ENCODE assay signal across 8 cellular contexts in genomic region chr9:37421914-37422288, GRCh38. TPM values are rescaled to one million over a fixed set of nuclear protein-coding genes. Genes with fewer than 3 reads are reported as not detected.
DNase-seq lines count a peak whose midpoint lies in the region; ATAC-seq lines count a peak whose summit lies in the region.

No MANE protein-coding gene starts in this region.

- peak overlapping the region; percentile 91 for H3K27ac Mint-ChIP-seq in T-helper 2 cell treated with Interferon-gamma antibody and Interleukin-4, amounts not matched to agents 5 μg/mL and 100 μg/mL, for 36 hours
- peak overlapping the region; percentile 98 for H3K27ac Mint-ChIP-seq in activated T-helper 17 cell treated with anti-CD3 and anti-CD28 coated beads, Interleukin-2, amount 50 U/mL, for 72 hours
- H3K27ac Mint-ChIP-seq in stimulated activated effector memory CD8-positive, alpha-beta T cell treated with anti-CD3 and anti-CD28 coated beads, Interleukin-12 subunit alpha, Interleukin-12 subunit beta, amount 100 ng/mL, for 72 hours, result peak overlapping the region; percentile 99

- H3K4me1 Mint-ChIP-seq in T-helper 2 cell treated with Interferon-gamma antibody and Interleukin-4, amounts not matched to agents 5 μg/mL and 100 μg/mL, for 36 hours (ENCODE audit: low read depth), result peaks cover 16% of the 10 kb centered on the region
- H3K4me1 Mint-ChIP-seq in activated T-helper 17 cell treated with anti-CD3 and anti-CD28 coated beads, Interleukin-2, amount 50 U/mL, for 72 hours, result peaks cover 7% of the 10 kb centered on the region
- peaks cover 20% of the 10 kb centered on the region for H3K4me1 Mint-ChIP-seq in stimulated activated effector memory CD8-positive, alpha-beta T cell treated with anti-CD3 and anti-CD28 coated beads, Interleukin-12 subunit alpha, Interleukin-12 subunit beta, amount 100 ng/mL, for 72 hours

- H3K4me3 Mint-ChIP-seq in T-helper 2 cell treated with Interferon-gamma antibody and Interleukin-4, amounts not matched to agents 5 μg/mL and 100 μg/mL, for 36 hours, result peak overlapping the region; percentile 94
- H3K4me3 Mint-ChIP-seq in activated T-helper 17 cell treated with anti-CD3 and anti-CD28 coated beads, Interleukin-2, amount 50 U/mL, for 72 hours, result peak overlapping the region; percentile 96
- H3K4me3 Mint-ChIP-seq in stimulated activated effector memory CD8-positive, alpha-beta T cell treated with anti-CD3 and anti-CD28 coated beads, Interleukin-12 subunit alpha, Interleukin-12 subunit beta, amount 100 ng/mL, for 72 hours, result peak overlapping the region; percentile 95

- DNase-seq in T-helper 2 cell treated with Interferon-gamma antibody and Interleukin-4, amounts not matched to agents 5 μg/mL and 100 μg/mL, for 36 hours (ENCODE audit: low spot score), result no peak
- DNase-seq in T-helper 2 cell, result no peak
- no peak for DNase-seq in stimulated activated effector memory CD8-positive, alpha-beta T cell treated with anti-CD3 and anti-CD28 coated beads, Interleukin-12 subunit alpha, Interleukin-12 subunit beta, amount 100 ng/mL, for 72 hours (ENCODE audit: low spot score in 2 of 2)
- no peak for DNase-seq in islet precursor cell

- H3K27me3 Mint-ChIP-seq in T-helper 2 cell treated with Interferon-gamma antibody and Interleukin-4, amounts not matched to agents 5 μg/mL and 100 μg/mL, for 36 hours (ENCODE audit: low read depth), result no peaks in the 10 kb centered on the region
- H3K27me3 Mint-ChIP-seq in activated T-helper 17 cell treated with anti-CD3 and anti-CD28 coated beads, Interleukin-2, amount 50 U/mL, for 72 hours, result no peaks in the 10 kb centered on the region

- no peaks in the 10 kb centered on the region for H3K9me3 Mint-ChIP-seq in T-helper 2 cell treated with Interferon-gamma antibody and Interleukin-4, amounts not matched to agents 5 μg/mL and 100 μg/mL, for 36 hours
- H3K9me3 Mint-ChIP-seq in activated T-helper 17 cell treated with anti-CD3 and anti-CD28 coated beads, Interleukin-2, amount 50 U/mL, for 72 hours, result no peaks in the 10 kb centered on the region
- no peaks in the 10 kb centered on the region for H3K9me3 Mint-ChIP-seq in stimulated activated effector memory CD8-positive, alpha-beta T cell treated with anti-CD3 and anti-CD28 coated beads, Interleukin-12 subunit alpha, Interleukin-12 subunit beta, amount 100 ng/mL, for 72 hours

- peak overlapping the region; percentile 72 for H3K4me3 ChIP-seq in iPS-11a (ENCODE audit: low read depth, low read length)

- peaks cover 9% of the 10 kb centered on the region for H3K36me3 Mint-ChIP-seq in T-helper 2 cell treated with Interferon-gamma antibody and Interleukin-4, amounts not matched to agents 5 μg/mL and 100 μg/mL, for 36 hours (ENCODE audit: low read depth)
- H3K36me3 Mint-ChIP-seq in activated T-helper 17 cell treated with anti-CD3 and anti-CD28 coated beads, Interleukin-2, amount 50 U/mL, for 72 hours (ENCODE audit: low read depth), result peaks cover 14% of the 10 kb centered on the region
- H3K36me3 Mint-ChIP-seq in stimulated activated effector memory CD8-positive, alpha-beta T cell treated with anti-CD3 and anti-CD28 coated beads, Interleukin-12 subunit alpha, Interleukin-12 subunit beta, amount 100 ng/mL, for 72 hours, result peaks cover 21% of the 10 kb centered on the region

- peak; percentile 15 for ATAC-seq in activated T-helper 17 cell treated with anti-CD3 and anti-CD28 coated beads, Interleukin-2, amount 50 U/mL, for 72 hours (replicated peaks)
- peak; percentile 0 for ATAC-seq in stimulated activated effector memory CD8-positive, alpha-beta T cell treated with anti-CD3 and anti-CD28 coated beads, Interleukin-12 subunit alpha, Interleukin-12 subunit beta, amount 100 ng/mL, for 72 hours
- ATAC-seq in GM18498 (IDR thresholded peaks at IDR 0.05; ENCODE audit: unreplicated experiment), result no peak
- no peak for ATAC-seq in GM21717 (IDR thresholded peaks at IDR 0.05; ENCODE audit: unreplicated experiment)

RNA-seq across cellular contexts. Expression of gene GRHPR, which starts 0.6 kb away (rescaled TPM):
- total RNA-seq in activated T-helper 17 cell treated with anti-CD3 and anti-CD28 coated beads, Interleukin-2, amount 50 U/mL, for 72 hours, result 10 to 100 TPM; 46.4 to 47.0 TPM

RNA-seq across cellular contexts. Expression of gene ZBTB5, which starts 43.3 kb away (rescaled TPM):
- 10 to 100 TPM in 1 of 2 donors, 1 to 10 TPM in 1; 7.7 to 13.8 TPM for total RNA-seq in activated T-helper 17 cell treated with anti-CD3 and anti-CD28 coated beads, Interleukin-2, amount 50 U/mL, for 72 hours

Comparison
In these comparisons a context has a peak if more than half of its experiments do, and no peak if none do; other contexts are left out.
1. ATAC-seq: peak in activated T-helper 17 cell treated with anti-CD3 and anti-CD28 coated beads, Interleukin-2, amount 50 U/mL, for 72 hours (single experiment) and stimulated activated effector memory CD8-positive, alpha-beta T cell treated with anti-CD3 and anti-CD28 coated beads, Interleukin-12 subunit alpha, Interleukin-12 subunit beta, amount 100 ng/mL, for 72 hours (single experiment); none in GM18498 (single experiment) and GM21717 (single experiment).
2. Peak in every context shown above with its lines, with median percentiles within 50 percentile points of each other: H3K27ac Mint-ChIP-seq and H3K4me3 Mint-ChIP-seq.